In genomic region chr18:3246636-3247242, GRCh38 we compare ENCODE assay signal across 8 cellular contexts. TPM values are rescaled to one million over a fixed set of nuclear protein-coding genes. Genes with fewer than 3 reads are reported as not detected.
DNase-seq lines count a peak whose midpoint lies in the region; ATAC-seq lines count a peak whose summit lies in the region.

No MANE protein-coding gene starts in this region.

- intact Hi-C loops in Right ventricle myocardium superior (cut with DNase I) = loop anchor here (5.0 to 10.0 kb wide), 3 partner anchors 59 to 312 kb away; no protein-coding TSS in a partner anchor
- intact Hi-C loops in posterior vena cava (cut with DNase I) = loop anchor here (5.0 to 10.0 kb wide), 3 partner anchors 92 to 589 kb away; partner anchors contain the start of gene SMCHD1 (in 1 of the 2)

- DNase-seq in DMS53 (lab: John Stamatoyannopoulos, UW) = peak; percentile 84
- DNase-seq in HT1080 (ENCODE audit: low read depth) = peak; percentile 9
- DNase-seq in activated T-cell treated with anti-CD3 and anti-CD28 coated beads, Interleukin-2, amount 50 U/mL, for 48 hours = peak; percentile 50 to 53
- DNase-seq in Right ventricle myocardium superior = peak; percentile 55
- DNase-seq in posterior vena cava (ENCODE audit: low spot score) = peak; percentile 83
- no peak for DNase-seq in DMS114 treated with DMSO at 0.1 percent for 48 hours (lab: John Stamatoyannopoulos, UW; ENCODE audit: unreplicated experiment)
- DNase-seq in NCI-H2081 (lab: John Stamatoyannopoulos, UW) = no peak

- peak; percentile 16 for ATAC-seq in Right ventricle myocardium superior (ENCODE audit: poor library complexity)
- no peak for ATAC-seq in GM21390 (IDR thresholded peaks at IDR 0.05; ENCODE audit: unreplicated experiment)

RNA-seq across cellular contexts. Expression of gene MYL12A, which starts 0.9 kb away (rescaled TPM):
- total RNA-seq in HT1080 (2014; rRNA removed; shearing (Covaris generic)) = 521 and 591 TPM in 2 replicates
- polyA plus RNA-seq in HT1080 (2015; cell fraction: cytosol; rRNA removed) = 378 and 405 TPM in 2 replicates
- 254 and 260 TPM in 2 replicates for polyA plus RNA-seq in HT1080 (2015; cell fraction: nucleus; rRNA removed)
- total RNA-seq in Right ventricle myocardium superior (1,520 TPM), posterior vena cava (100 to 1,000 TPM; 331 to 410 TPM)

RNA-seq across cellular contexts. Expression of gene MYL12B, which starts 15.2 kb away (rescaled TPM):
- total RNA-seq in HT1080 (2014; rRNA removed; shearing (Covaris generic)) = 353 and 399 TPM in 2 replicates
- polyA plus RNA-seq in HT1080 (2015; cell fraction: cytosol; rRNA removed) = 516 and 540 TPM in 2 replicates
- polyA plus RNA-seq in HT1080 (2015; cell fraction: nucleus; rRNA removed) = 279 and 297 TPM in 2 replicates
- total RNA-seq in Right ventricle myocardium superior = 154 TPM
- total RNA-seq in posterior vena cava = 100 to 1,000 TPM; 243 to 267 TPM

RNA-seq across cellular contexts. Expression of gene MYOM1, which starts 27.0 kb away (rescaled TPM):
- not detected in 2 replicates for total RNA-seq in HT1080 (2014; rRNA removed; shearing (Covaris generic))
- polyA plus RNA-seq in HT1080 (2015; cell fraction: cytosol; rRNA removed) = 0.03 and 0.07 TPM in 2 replicates
- 0.04 and 0.09 TPM in 2 replicates for polyA plus RNA-seq in HT1080 (2015; cell fraction: nucleus; rRNA removed)
- 608 TPM for total RNA-seq in Right ventricle myocardium superior
- total RNA-seq in posterior vena cava = 10 to 100 TPM; 32.0 to 42.1 TPM

Comparison
In these comparisons a context has a peak if more than half of its experiments do, and no peak if none do; other contexts are left out.
1. DNase-seq: peak in DMS53 (single experiment), HT1080 (single experiment), activated T-cell treated with anti-CD3 and anti-CD28 coated beads, Interleukin-2, amount 50 U/mL, for 48 hours (2 of 2), Right ventricle myocardium superior (single experiment) and posterior vena cava (single experiment); none in DMS114 treated with DMSO at 0.1 percent for 48 hours (single experiment) and NCI-H2081 (0 of 2).
2. RNA of gene MYOM1, which starts 27.0 kb away (total RNA-seq): 608 TPM in Right ventricle myocardium superior (single experiment) and 32.0 to 42.1 TPM in posterior vena cava; not detected in HT1080; every median in the first group is over 10 times any median in the second.